28 cellular contexts compared by ENCODE assay signal in genomic region chr17:43650471-43650870, GRCh38. TPM values are rescaled to one million over a fixed set of nuclear protein-coding genes. Genes with fewer than 3 reads are reported as not detected.
"Had no signal": no experiment of that assay in that cellular context is flagged by ENCODE, and none has a peak within 500 bp of the region (broad histone marks: within the 10 kb centered on the region; RNA-seq: fewer than 3 reads in every experiment).

No MANE protein-coding gene starts in this region.

- H3K9me3 ChIP-seq: colonic mucosa, gastrocnemius medialis, mucosa of descending colon, sigmoid colon, stomach, thyroid gland had no signal

- H3K4me2 ChIP-seq: neural progenitor cell had no signal

- H3K79me2 ChIP-seq: parathyroid adenoma had no signal

- H3K4me1 Mint-ChIP-seq: memory B cell, naive B cell had no signal

- H3K27ac ChIP-seq: colonic mucosa, epithelial cell of prostate, neural progenitor cell, parathyroid adenoma, sigmoid colon, stomach, thyroid gland had no signal

- DNase-seq: colonic mucosa; effector CD8-positive, alpha-beta T cell; endodermal cell; foreskin fibroblast; gastrocnemius medialis; head of caudate nucleus; hippocampal formation; mucosa of descending colon; naive B cell; sigmoid colon; stimulated activated CD4-positive, alpha-beta T cell treated with anti-CD3 and anti-CD28 coated beads, Interleukin-2, amount 100 ng/mL, for 24 hours; stimulated activated CD4-positive, alpha-beta T cell treated with anti-CD3 and anti-CD28 coated beads, Interleukin-4, amount 100 ng/mL, for 24 hours; stimulated activated naive CD4-positive, alpha-beta T cell treated with Interleukin-2 at 50 U/mL for 16 hours; stomach; thyroid gland had no signal

- FAIRE-seq: islet of Langerhans had no signal

- H3K27me3 ChIP-seq: thyroid gland had no signal

- H2AFZ ChIP-seq: neural progenitor cell, parathyroid adenoma had no signal

- H3K4me3 Mint-ChIP-seq: dendritic cell treated with granulocyte-macrophage colony-stimulating factor and Interleukin-4, amounts not matched to agents 40 ng/mL and 50 ng/mL, for 4 days; endodermal cell; memory B cell; mesothelial cell of epicardium; naive B cell; natural killer cell treated with Interleukin-12 subunit alpha and Interleukin-12 subunit beta and Interleukin-15 and Interleukin-18, amount 100 ng/mL, for 72 hours; neural progenitor cell; stimulated activated effector memory CD8-positive, alpha-beta T cell treated with anti-CD3 and anti-CD28 coated beads, Interleukin-12 subunit alpha, Interleukin-12 subunit beta, amount 100 ng/mL, for 72 hours; type B pancreatic cell had no signal

- H3K27ac Mint-ChIP-seq: dendritic cell treated with granulocyte-macrophage colony-stimulating factor and Interleukin-4, amounts not matched to agents 40 ng/mL and 50 ng/mL, for 4 days; endodermal cell; memory B cell; natural killer cell treated with Interleukin-12 subunit alpha and Interleukin-12 subunit beta and Interleukin-15 and Interleukin-18, amount 100 ng/mL, for 72 hours; progenitor cell of endocrine pancreas; stimulated activated effector memory CD8-positive, alpha-beta T cell treated with anti-CD3 and anti-CD28 coated beads, Interleukin-12 subunit alpha, Interleukin-12 subunit beta, amount 100 ng/mL, for 72 hours had no signal

- H3K9me3 Mint-ChIP-seq: dendritic cell treated with granulocyte-macrophage colony-stimulating factor and Interleukin-4, amounts not matched to agents 40 ng/mL and 50 ng/mL, for 4 days; endodermal cell; memory B cell; mesothelial cell of epicardium; naive B cell; natural killer cell treated with Interleukin-12 subunit alpha and Interleukin-12 subunit beta and Interleukin-15 and Interleukin-18, amount 100 ng/mL, for 72 hours; neural progenitor cell; stimulated activated effector memory CD8-positive, alpha-beta T cell treated with anti-CD3 and anti-CD28 coated beads, Interleukin-12 subunit alpha, Interleukin-12 subunit beta, amount 100 ng/mL, for 72 hours; type B pancreatic cell had no signal

- H3K9ac ChIP-seq: neural progenitor cell, parathyroid adenoma had no signal

- H3K36me3 Mint-ChIP-seq: memory B cell; mesothelial cell of epicardium; natural killer cell treated with Interleukin-12 subunit alpha and Interleukin-12 subunit beta and Interleukin-15 and Interleukin-18, amount 100 ng/mL, for 72 hours; neural progenitor cell; stimulated activated effector memory CD8-positive, alpha-beta T cell treated with anti-CD3 and anti-CD28 coated beads, Interleukin-12 subunit alpha, Interleukin-12 subunit beta, amount 100 ng/mL, for 72 hours; type B pancreatic cell had no signal

- H3K4me3 ChIP-seq: colonic mucosa, gastrocnemius medialis, lung, mucosa of descending colon, neural progenitor cell, sigmoid colon, stomach, thyroid gland had no signal

- H3K27me3 Mint-ChIP-seq: type B pancreatic cell had no signal

- H3K36me3 ChIP-seq: colonic mucosa, gastrocnemius medialis, neural progenitor cell, sigmoid colon, stomach, thyroid gland had no signal

- H3K4me1 ChIP-seq: colonic mucosa, parathyroid adenoma had no signal

- ATAC-seq: esophagus mucosa; gastrocnemius medialis; mucosa of descending colon; natural killer cell treated with Interleukin-12 subunit alpha and Interleukin-12 subunit beta and Interleukin-15 and Interleukin-18, amount 100 ng/mL, for 72 hours; stimulated activated effector memory CD8-positive, alpha-beta T cell treated with anti-CD3 and anti-CD28 coated beads, Interleukin-12 subunit alpha, Interleukin-12 subunit beta, amount 100 ng/mL, for 72 hours had no signal

RNA-seq across cellular contexts. Expression of gene MEOX1, which starts 11.3 kb away (rescaled TPM):
- total RNA-seq: endodermal cell; natural killer cell treated with Interleukin-12 subunit alpha and Interleukin-12 subunit beta and Interleukin-15 and Interleukin-18, amount 100 ng/mL, for 72 hours had no signal
